Comparison of ENCODE assay signal across 12 cellular contexts in genomic region chr3:101674518-101674917, GRCh38. TPM values are rescaled to one million over a fixed set of nuclear protein-coding genes. Genes with fewer than 3 reads are reported as not detected.
A peak's percentile ranks its signal among the peaks of the same experiment; 100 is the strongest.
DNase-seq lines count a peak whose midpoint lies in the region; ATAC-seq, FAIRE-seq and TF ChIP-seq lines count a peak whose summit lies in the region.
"Had no signal": no experiment of that assay in that cellular context is flagged by ENCODE, and none has a peak within 500 bp of the region (broad histone marks: within the 10 kb centered on the region; RNA-seq: fewer than 3 reads in every experiment).

No MANE protein-coding gene starts in this region.

- CTCF ChIA-PET in activated CD4-positive, alpha-beta memory T cell treated with anti-CD3 and anti-CD28 coated beads for 36 hours (lab: Charles Lee) = interaction anchor here (1.0 to 2.3 kb wide), 3 partner anchors 11 to 104 kb away, joined by 3 to 18 read pairs (median 4); partner anchors contain the start of gene RPL24

- H3K4me1 ChIP-seq in ACC112 (ENCODE audit: control insufficient read depth, insufficient read depth, low read length, unreplicated experiment) = peaks cover 9% of the 10 kb centered on the region
- H3K4me1 ChIP-seq in GM23248 (ENCODE audit: insufficient read depth) = peaks cover 7% of the 10 kb centered on the region
- peaks cover 19% of the 10 kb centered on the region for H3K4me1 ChIP-seq in keratinocyte (ENCODE audit: control insufficient read depth, extremely low read depth, insufficient read depth, low read length)

- H3K4me2 ChIP-seq in GM23248 (ENCODE audit: unreplicated experiment) = peak overlapping the region; percentile 96
- peak overlapping the region; percentile 86 for H3K4me2 ChIP-seq in keratinocyte (ENCODE audit: control insufficient read depth, extremely low read depth, insufficient read depth, low read depth, low read length)

- dilution Hi-C loops in keratinocyte (cut with MboI; ENCODE audit: extremely low pct_ligation_motif_present, low sequenced_read_pairs) = no loop called here

- H3K9me3 ChIP-seq in GM23248 (ENCODE audit: low read depth) (no peaks in the 10 kb centered on the region), keratinocyte (ENCODE audit: control insufficient read depth, low read depth, low read length) (no peaks in the 10 kb centered on the region)
- H3K9me3 ChIP-seq: gastroesophageal sphincter, tibial nerve had no signal

- peak overlapping the region; percentile 93 for H3K4me3 Mint-ChIP-seq in activated CD4-positive, alpha-beta memory T cell treated with anti-CD3 and anti-CD28 coated beads for 36 hours

- peaks cover 45% of the 10 kb centered on the region for H3K4me1 Mint-ChIP-seq in activated CD4-positive, alpha-beta memory T cell treated with anti-CD3 and anti-CD28 coated beads for 36 hours (ENCODE audit: low read depth)

- H3K4me3 ChIP-seq in ACC112 (ENCODE audit: low read depth, low read length) (peak overlapping the region; percentile 95), GM23248 (peak overlapping the region; percentile 92), keratinocyte (ENCODE audit: control insufficient read depth in 2 of 3, extremely low read depth in 1 of 3, insufficient read depth in 2 of 3, low read depth in 1 of 3, low read length in 3 of 3) (no peak overlapping the region)
- H3K4me3 ChIP-seq: gastroesophageal sphincter had no signal

- no peak for FAIRE-seq in keratinocyte (lab: Jason Lieb, UNC)

- no peaks in the 10 kb centered on the region for H4K20me1 ChIP-seq in GM23248 (ENCODE audit: insufficient read depth)
- no peaks in the 10 kb centered on the region for H4K20me1 ChIP-seq in keratinocyte (ENCODE audit: control insufficient read depth, extremely low read depth, insufficient read depth, low read length)

- H3K79me2 ChIP-seq in ACC112 (ENCODE audit: control insufficient read depth, insufficient read depth, low read length, unreplicated experiment) = peaks cover 51% of the 10 kb centered on the region
- peaks cover 63% of the 10 kb centered on the region for H3K79me2 ChIP-seq in GM23248 (ENCODE audit: insufficient read depth)
- H3K79me2 ChIP-seq in keratinocyte (ENCODE audit: control insufficient read depth, insufficient read depth, low read length) = peaks cover 56% of the 10 kb centered on the region

- H3K36me3 Mint-ChIP-seq in activated CD4-positive, alpha-beta memory T cell treated with anti-CD3 and anti-CD28 coated beads for 36 hours = peaks cover 19% of the 10 kb centered on the region

- ATAC-seq in HG03520 (IDR thresholded peaks at IDR 0.05; ENCODE audit: unreplicated experiment) = no peak
- ATAC-seq: gastroesophageal sphincter had no signal

- 0 out of 2 replicates have a peak overlapping the region, but pooled peaks have one; percentile 91 for H3K9ac ChIP-seq in GM23248
- H3K9ac ChIP-seq in keratinocyte (ENCODE audit: control insufficient read depth, extremely low read depth, insufficient read depth, low read length) = no peak overlapping the region

- no peaks in the 10 kb centered on the region for H3K9me3 Mint-ChIP-seq in activated CD4-positive, alpha-beta memory T cell treated with anti-CD3 and anti-CD28 coated beads for 36 hours

- TF ChIP-seq CTCF in keratinocyte (optimal IDR thresholded peaks at IDR 0.05 in 1 of 3, IDR thresholded peaks at IDR 0.05 in 1 of 3, conservative IDR thresholded peaks at IDR 0.05 in 1 of 3; ENCODE audit: extremely low read depth in 1 of 3, insufficient read depth in 2 of 3, low read length in 3 of 3) = no peak

- POLR2A ChIA-PET in activated CD4-positive, alpha-beta memory T cell treated with anti-CD3 and anti-CD28 coated beads for 36 hours (lab: Charles Lee) = interaction anchor here (4.4 kb wide), 1 partner anchor 11 kb away, joined by 48 read pairs; the partner anchor contains the start of gene RPL24

- in situ Hi-C loops in GM23248 (cut with MboI) = no loop called here

- 83 to 85% methylated on average over 9 of the region's 9 CpGs for WGBS in GM23248 (ENCODE audit: low coverage in 1 of 2, low lambda C conversion rate in 2 of 2, missing lambda C conversion rate in 2 of 2), 2 experiments

- intact Hi-C loops in activated CD4-positive, alpha-beta memory T cell treated with anti-CD3 and anti-CD28 coated beads for 36 hours (cut with micrococcal nuclease) = no loop called here

- H3K9me2 ChIP-seq in GM23248 (ENCODE audit: insufficient read depth) = no peaks in the 10 kb centered on the region

- H3K36me3 ChIP-seq in ACC112 (ENCODE audit: insufficient read depth, low read length) = peaks cover 5% of the 10 kb centered on the region
- H3K36me3 ChIP-seq in GM23248 (ENCODE audit: low read depth) = peaks cover 16% of the 10 kb centered on the region
- H3K36me3 ChIP-seq in keratinocyte (ENCODE audit: control insufficient read depth in 2 of 2, extremely low read depth in 1 of 2, insufficient read depth in 2 of 2, low read length in 2 of 2) = peaks cover 2 to 5% of the 10 kb centered on the region in 2 experiments

- no peaks in the 10 kb centered on the region for H3K9me1 ChIP-seq in keratinocyte (ENCODE audit: control insufficient read depth, extremely low read depth, insufficient read depth, low read length)

- H3K27me3 Mint-ChIP-seq in activated CD4-positive, alpha-beta memory T cell treated with anti-CD3 and anti-CD28 coated beads for 36 hours = no peaks in the 10 kb centered on the region

- no peaks in the 10 kb centered on the region for H3K27me3 ChIP-seq in ACC112 (ENCODE audit: insufficient read depth, low read length)
- H3K27me3 ChIP-seq in GM23248 (replicated peaks; ENCODE audit: insufficient read depth) = no peaks in the 10 kb centered on the region
- no peaks in the 10 kb centered on the region for H3K27me3 ChIP-seq in keratinocyte (ENCODE audit: control insufficient read depth, extremely low read depth, insufficient read depth, low read length)
- H3K27me3 ChIP-seq: gastroesophageal sphincter, tibial nerve had no signal

- DNase-seq in GM23248 (no peak), keratinocyte (ENCODE audit: low read depth, low spot score) (no peak), GOT3 (lab: John Stamatoyannopoulos, UW) (no peak), NCI-H1105 (lab: John Stamatoyannopoulos, UW) (no peak), hippocampal formation (lab: John Stamatoyannopoulos, UW) (no peak)
- no peak for DNase-seq in activated CD4-positive, alpha-beta memory T cell treated with anti-CD3 and anti-CD28 coated beads for 36 hours
- DNase-seq: cortex of kidney had no signal

- no peak overlapping the region for H3K27ac Mint-ChIP-seq in activated CD4-positive, alpha-beta memory T cell treated with anti-CD3 and anti-CD28 coated beads for 36 hours

- H3F3A ChIP-seq in GM23248 (ENCODE audit: insufficient read depth) = peaks cover 30% of the 10 kb centered on the region

- H2AFZ ChIP-seq in ACC112 (ENCODE audit: low read length, unreplicated experiment) (no peak overlapping the region), GM23248 (peak overlapping the region; percentile 90; the same call in 1 of the 2 replicates), keratinocyte (ENCODE audit: control insufficient read depth, low read length) (no peak overlapping the region)

- no peak overlapping the region for H3K27ac ChIP-seq in ACC112 (ENCODE audit: low read depth, low read length)
- H3K27ac ChIP-seq in GM23248 = no peak overlapping the region
- H3K27ac ChIP-seq in keratinocyte (ENCODE audit: control insufficient read depth, insufficient read depth, low read length) = no peak overlapping the region
- H3K27ac ChIP-seq: C4-2B had no signal

RNA-seq across cellular contexts. Expression of gene ZBTB11, which starts 2.4 kb away (rescaled TPM):
- 21.4 and 21.5 TPM in 2 replicates for total RNA-seq in GM23248 (2014; rRNA removed; shearing (Covaris generic))
- polyA plus RNA-seq in GM23248 (2016; fragmentation: Nextera tagmentation; extraction: Ambion mirVana) (8.5 and 8.7 TPM in 2 replicates), keratinocyte (10.4 to 19.7 TPM (median 13.8 TPM) in 3 replicates)
- total RNA-seq in activated CD4-positive, alpha-beta memory T cell treated with anti-CD3 and anti-CD28 coated beads for 36 hours = 10 to 100 TPM; 28.0 to 30.3 TPM
- 12.5 TPM for polyA plus RNA-seq in keratinocyte (2011; ENCODE audit: low read depth)
- 5.5 and 11.1 TPM in 2 replicates for polyA plus RNA-seq in keratinocyte (2011; cell fraction: cytosol; rRNA removed)
- 19.6 and 27.3 TPM in 2 replicates for polyA plus RNA-seq in keratinocyte (2011; cell fraction: nucleus; rRNA removed)
- 10.9 and 13.4 TPM in 2 replicates for polyA plus RNA-seq in keratinocyte (2012; ENCODE audit: low replicate concordance)
- polyA minus RNA-seq in keratinocyte = 3.5 to 25.9 TPM (median 12.5 TPM) in 3 replicates
- polyA minus RNA-seq in keratinocyte (2011; cell fraction: cytosol; rRNA and poly(A)+ RNA removed) = 17.5 TPM
- 28.3 and 40.4 TPM in 2 replicates for polyA minus RNA-seq in keratinocyte (2011; cell fraction: nucleus; rRNA and poly(A)+ RNA removed)

RNA-seq across cellular contexts. Expression of gene RPL24, which starts 12.0 kb away (rescaled TPM):
- total RNA-seq in GM23248 (2014; rRNA removed; shearing (Covaris generic)) = 578 and 733 TPM in 2 replicates
- polyA plus RNA-seq in GM23248 (2016; fragmentation: Nextera tagmentation; extraction: Ambion mirVana) (490 TPM in 2 replicates), keratinocyte (787 to 1,581 TPM (median 1,426 TPM) in 3 replicates)
- total RNA-seq in activated CD4-positive, alpha-beta memory T cell treated with anti-CD3 and anti-CD28 coated beads for 36 hours = 1,000 to 10,000 TPM; 1,691 to 1,714 TPM
- polyA plus RNA-seq in keratinocyte (2011; ENCODE audit: low read depth) = 1,422 TPM
- 1,729 and 2,267 TPM in 2 replicates for polyA plus RNA-seq in keratinocyte (2011; cell fraction: cytosol; rRNA removed)
- polyA plus RNA-seq in keratinocyte (2011; cell fraction: nucleus; rRNA removed) = 326 and 477 TPM in 2 replicates
- polyA plus RNA-seq in keratinocyte (2012; ENCODE audit: low replicate concordance) = 1,573 and 1,783 TPM in 2 replicates
- polyA minus RNA-seq in keratinocyte = 324 to 419 TPM (median 389 TPM) in 3 replicates
- 430 TPM for polyA minus RNA-seq in keratinocyte (2011; cell fraction: cytosol; rRNA and poly(A)+ RNA removed)
- polyA minus RNA-seq in keratinocyte (2011; cell fraction: nucleus; rRNA and poly(A)+ RNA removed) = 131 and 143 TPM in 2 replicates

RNA-seq across cellular contexts. Expression of gene CEP97, which starts 49.9 kb away (rescaled TPM):
- 9.8 and 25.8 TPM in 2 replicates for total RNA-seq in GM23248 (2014; rRNA removed; shearing (Covaris generic))
- polyA plus RNA-seq in GM23248 (2016; fragmentation: Nextera tagmentation; extraction: Ambion mirVana) = 3.3 and 4.3 TPM in 2 replicates
- total RNA-seq in activated CD4-positive, alpha-beta memory T cell treated with anti-CD3 and anti-CD28 coated beads for 36 hours = 10 to 100 TPM; 16.6 to 17.9 TPM
- polyA plus RNA-seq in keratinocyte = 1.6 to 3.6 TPM (median 2.6 TPM) in 3 replicates
- 9.9 TPM for polyA plus RNA-seq in keratinocyte (2011; ENCODE audit: low read depth)
- polyA plus RNA-seq in keratinocyte (2011; cell fraction: cytosol; rRNA removed) = 1.1 and 1.9 TPM in 2 replicates
- 5.9 and 6.6 TPM in 2 replicates for polyA plus RNA-seq in keratinocyte (2011; cell fraction: nucleus; rRNA removed)
- polyA plus RNA-seq in keratinocyte (2012; ENCODE audit: low replicate concordance) = 3.5 and 3.6 TPM in 2 replicates
- polyA minus RNA-seq in keratinocyte = 5.1 to 10.3 TPM (median 5.2 TPM) in 3 replicates
- polyA minus RNA-seq in keratinocyte (2011; cell fraction: cytosol; rRNA and poly(A)+ RNA removed) = 3.1 TPM
- polyA minus RNA-seq in keratinocyte (2011; cell fraction: nucleus; rRNA and poly(A)+ RNA removed) = 7.5 and 10.9 TPM in 2 replicates

Comparison
In these comparisons a context has a peak if more than half of its experiments do, and no peak if none do; other contexts are left out.
1. H3K4me3 ChIP-seq: peak in ACC112 (single experiment) and GM23248 (single experiment); none in keratinocyte (0 of 3).